Comparison of ENCODE assay signal across 8 cellular contexts in genomic region chr1:163561570-163562295, GRCh38.
DNase-seq lines count a peak whose midpoint lies in the region; ATAC-seq, FAIRE-seq and TF ChIP-seq lines count a peak whose summit lies in the region.

No MANE protein-coding gene starts in this region.

- H3K9me2 ChIP-seq in GM23338 (ENCODE audit: insufficient read depth), result no peaks in the 10 kb centered on the region

- H3K27ac ChIP-seq in GM23338 (ENCODE audit: low read depth) (no peak overlapping the region; the same call in 1 of the 2 replicates), endothelial cell of umbilical vein (ENCODE audit: insufficient read depth, low read depth, low read length) (no peak overlapping the region), parathyroid adenoma (peak overlapping the region; percentile 91)

- no peak for FAIRE-seq in endothelial cell of umbilical vein (lab: Jason Lieb, UNC)

- no peaks in the 10 kb centered on the region for H4K20me1 ChIP-seq in GM23338 (replicated peaks; ENCODE audit: insufficient read depth)
- no peaks in the 10 kb centered on the region for H4K20me1 ChIP-seq in endothelial cell of umbilical vein (replicated peaks; ENCODE audit: control insufficient read depth, extremely low read depth, insufficient read depth, low read length)

- H3K27ac Mint-ChIP-seq in GM23338, result no peak overlapping the region

- H2AFZ ChIP-seq in GM23338 (no peak overlapping the region), endothelial cell of umbilical vein (ENCODE audit: low read depth, low read length) (no peak overlapping the region), parathyroid adenoma (peak overlapping the region; percentile 68)

- H3K4me3 ChIP-seq in GM23338, result no peak overlapping the region
- no peak overlapping the region for H3K4me3 ChIP-seq in endothelial cell of umbilical vein (replicated peaks in 1 of 3; ENCODE audit: insufficient read depth in 1 of 3, low read depth in 1 of 3, low read length in 3 of 3)
- H3K4me3 ChIP-seq in parathyroid adenoma (ENCODE audit: low read depth, low read length), result no peak overlapping the region

- dilution Hi-C loops in endothelial cell of umbilical vein (cut with MboI; ENCODE audit: extremely low pct_ligation_motif_present, low sequenced_read_pairs), result no loop called here

- H3K27me3 ChIP-seq in GM23338 (ENCODE audit: insufficient read depth) (no peaks in the 10 kb centered on the region), endothelial cell of umbilical vein (ENCODE audit: control insufficient read depth in 2 of 2, insufficient read depth in 2 of 2, low read length in 2 of 2) (no peaks in the 10 kb centered on the region), parathyroid adenoma (ENCODE audit: control insufficient read depth, insufficient read depth, low read length) (no peaks in the 10 kb centered on the region)

- no peaks in the 10 kb centered on the region for H3K9me1 ChIP-seq in endothelial cell of umbilical vein (replicated peaks; ENCODE audit: control insufficient read depth, extremely low read depth, insufficient read depth, low read length)

- H3F3A ChIP-seq in GM23338 (replicated peaks; ENCODE audit: low read depth), result no peaks in the 10 kb centered on the region

- H3K9ac ChIP-seq in endothelial cell of umbilical vein (replicated peaks; ENCODE audit: extremely low read depth, insufficient read depth, low read length) (no peak overlapping the region), parathyroid adenoma (no peak overlapping the region)

- no peak for TF ChIP-seq POLR2A in endothelial cell of umbilical vein (IDR thresholded peaks at IDR 0.05; ENCODE audit: low read depth, low read length)

- H3K4me3 Mint-ChIP-seq in GM23338, result no peak overlapping the region

- POLR2A ChIA-PET in endothelial cell of umbilical vein (lab: Charles Lee), result no interaction called here

- H3K36me3 ChIP-seq in GM23338 (ENCODE audit: insufficient read depth) (no peaks in the 10 kb centered on the region), endothelial cell of umbilical vein (ENCODE audit: control insufficient read depth in 2 of 2, extremely low read depth in 1 of 2, insufficient read depth in 2 of 2, low read length in 2 of 2) (no peaks in the 10 kb centered on the region), parathyroid adenoma (ENCODE audit: control insufficient read depth, insufficient read depth, low read length) (no peaks in the 10 kb centered on the region)

- peak; percentile 74 to 87 for TF ChIP-seq CTCF in GM23338 (conservative IDR thresholded peaks at IDR 0.05; ENCODE audit: low read depth in 2 of 2)
- peak; percentile 17 to 18 for TF ChIP-seq CTCF in endothelial cell of umbilical vein (IDR thresholded peaks at IDR 0.05; ENCODE audit: extremely low read depth in 1 of 2, insufficient read depth in 1 of 2, low read depth in 1 of 2, low read length in 2 of 2)
- peak; percentile 53 for TF ChIP-seq CTCF in parathyroid adenoma (IDR thresholded peaks at IDR 0.05)

- peaks cover 46% of the 10 kb centered on the region for H3K4me1 Mint-ChIP-seq in GM23338

- peak; percentile 95 for ATAC-seq in GM23338

- H3K4me1 ChIP-seq in GM23338 (ENCODE audit: insufficient read depth) (peaks cover 35% of the 10 kb centered on the region), endothelial cell of umbilical vein (ENCODE audit: control insufficient read depth, extremely low read depth, insufficient read depth, low read length) (no peaks in the 10 kb centered on the region), parathyroid adenoma (peaks cover 35% of the 10 kb centered on the region)

- H3K27me3 Mint-ChIP-seq in GM23338 (ENCODE audit: insufficient read depth, low read depth, poor library complexity), result peaks cover 3% of the 10 kb centered on the region

- H3K9me3 Mint-ChIP-seq in GM23338, result 0 out of 3 replicates have a peak, but pooled peaks cover 4% of the 10 kb centered on the region

- H3K36me3 Mint-ChIP-seq in GM23338 (ENCODE audit: low read depth), result peaks cover 16% of the 10 kb centered on the region

- DNase-seq in GM23338 (ENCODE audit: low spot score) (peak; percentile 86), NCI-H526 treated with DMSO at 0.1 percent for 48 hours (lab: John Stamatoyannopoulos, UW) (peak; percentile 91), endothelial cell of umbilical vein (ENCODE audit: low read depth, low spot score) (peak; percentile 27), AML-193 (lab: John Stamatoyannopoulos, UW) (no peak), NOMO-1 treated with dmso at 0.1 percent for 144 hours (lab: John Stamatoyannopoulos, UW; ENCODE audit: unreplicated experiment) (no peak), T-helper 9 cell (no peak)
- DNase-seq in stimulated activated CD4-positive, alpha-beta T cell treated with anti-CD3 and anti-CD28 coated beads, Interleukin-2, amount 100 ng/mL, for 24 hours, result no peak

- BruUV-seq in endothelial cell of umbilical vein (replicated peaks; lab: Mats Ljungman, UMichigan), result no TSS peak

- H3K9me3 ChIP-seq in endothelial cell of umbilical vein (replicated peaks; ENCODE audit: control insufficient read depth, insufficient read depth, low read length) (no peaks in the 10 kb centered on the region), parathyroid adenoma (ENCODE audit: control insufficient read depth, low read length) (no peaks in the 10 kb centered on the region)

- no peaks in the 10 kb centered on the region for H3K79me2 ChIP-seq in GM23338 (replicated peaks; ENCODE audit: insufficient read depth)
- H3K79me2 ChIP-seq in endothelial cell of umbilical vein (ENCODE audit: control insufficient read depth, insufficient read depth, low read length), result no peaks in the 10 kb centered on the region
- H3K79me2 ChIP-seq in parathyroid adenoma, result no peaks in the 10 kb centered on the region

- H3K4me2 ChIP-seq in GM23338, result peak overlapping the region; percentile 6; the same call in 1 of the 2 replicates
- H3K4me2 ChIP-seq in endothelial cell of umbilical vein (ENCODE audit: insufficient read depth, low read length), result no peak overlapping the region
- no peak overlapping the region for H3K4me2 ChIP-seq in parathyroid adenoma (ENCODE audit: low read length)

- CTCF ChIA-PET in endothelial cell of umbilical vein (lab: Charles Lee), result interaction anchor here (0.7 to 2.8 kb wide), 8 partner anchors 9 to 1511 kb away, joined by 3 to 14 read pairs (median 8); no protein-coding TSS in a partner anchor

- intact Hi-C loops in endothelial cell of umbilical vein (cut with micrococcal nuclease), result loop anchor here (2.0 kb wide), 1 partner anchor 1225 kb away; no protein-coding TSS in a partner anchor

TF ChIP-seq in GM23338, 12 proteins besides CTCF, POLR2A, EP300 and RAD21:
- TF ChIP-seq CREB1 (CRISPR knock-in tag; IDR thresholded peaks at IDR 0.05; ENCODE audit: low read depth) (no peak), NANOG (IDR thresholded peaks at IDR 0.05; ENCODE audit: borderline replicate concordance) (peak; percentile 90), STAT1 (IDR thresholded peaks at IDR 0.05; ENCODE audit: unreplicated experiment) (no peak), ZNF114 (CRISPR knock-in tag; IDR thresholded peaks at IDR 0.05) (0 out of 2 replicates have a peak, but pooled peaks have one; percentile 6)

TF ChIP-seq in endothelial cell of umbilical vein, 7 proteins besides CTCF, POLR2A, EP300 and RAD21:
- TF ChIP-seq MYC (IDR thresholded peaks at IDR 0.05; ENCODE audit: low read depth, low read length), result no peak
- no peak for TF ChIP-seq MAX (IDR thresholded peaks at IDR 0.05; ENCODE audit: insufficient read depth, insufficient read length)
- TF ChIP-seq GATA2 (IDR thresholded peaks at IDR 0.05; ENCODE audit: insufficient read depth, insufficient read length, low read depth, low read length), result no peak
- no peak for TF ChIP-seq POLR2AphosphoS5 (IDR thresholded peaks at IDR 0.05; ENCODE audit: insufficient read depth, low read depth, low read length)
- TF ChIP-seq JUN (IDR thresholded peaks at IDR 0.05; ENCODE audit: borderline replicate concordance, insufficient read depth, insufficient read length, low read depth), result no peak
- no peak for TF ChIP-seq FOS (IDR thresholded peaks at IDR 0.05; ENCODE audit: borderline replicate concordance, insufficient read depth, low read length)
- no peak for TF ChIP-seq EZH2 (IDR thresholded peaks at IDR 0.05; ENCODE audit: borderline replicate concordance, low read depth, low read length, severe bottlenecking)

Comparison
In these comparisons a context has a peak if more than half of its experiments do, and no peak if none do; other contexts are left out.
1. DNase-seq: peak in GM23338 (single experiment), NCI-H526 treated with DMSO at 0.1 percent for 48 hours (single experiment) and endothelial cell of umbilical vein (single experiment); none in AML-193 (0 of 2), stimulated activated CD4-positive, alpha-beta T cell treated with anti-CD3 and anti-CD28 coated beads, Interleukin-2, amount 100 ng/mL, for 24 hours (0 of 2), NOMO-1 treated with dmso at 0.1 percent for 144 hours (single experiment) and T-helper 9 cell (single experiment).
2. CTCF ChIP-seq: peak in every context shown above with its lines; median percentile 80 in GM23338; 53 in parathyroid adenoma; 18 in endothelial cell of umbilical vein.